In genomic region chr7:127391591-127392181, GRCh38 we compare ENCODE assay signal across 8 cellular contexts. TPM values are rescaled to one million over a fixed set of nuclear protein-coding genes. Genes with fewer than 3 reads are reported as not detected.
DNase-seq lines count a peak whose midpoint lies in the region; ATAC-seq and TF ChIP-seq lines count a peak whose summit lies in the region.

No MANE protein-coding gene starts in this region.

- peak; percentile 50 for DNase-seq in EH (ENCODE audit: low read depth)
- peak; percentile 45 to 54 for DNase-seq in activated CD4-positive, alpha-beta T cell treated with anti-CD3 and anti-CD28 coated beads for 4 hours
- peak in 2 of 10 donors; percentile 7 to 31 for DNase-seq in dorsolateral prefrontal cortex
- peak; percentile 44 to 45 for DNase-seq in lung microvascular endothelial cell (ENCODE audit: low read depth in 2 of 2)
- peak; percentile 38 to 77 for DNase-seq in stimulated activated effector memory CD8-positive, alpha-beta T cell treated with anti-CD3 and anti-CD28 coated beads, Interleukin-12 subunit alpha, Interleukin-12 subunit beta, amount 100 ng/mL, for 72 hours (ENCODE audit: low spot score in 2 of 2)
- DNase-seq in NCI-H510A (lab: John Stamatoyannopoulos, UW) = no peak

- H3K27me3 ChIP-seq in HUES48 (ENCODE audit: control insufficient read depth, insufficient read depth, low read length) = peaks cover 52% of the 10 kb centered on the region
- no peaks in the 10 kb centered on the region for H3K27me3 ChIP-seq in dorsolateral prefrontal cortex

- peaks cover 67% of the 10 kb centered on the region for H3K36me3 Mint-ChIP-seq in stimulated activated effector memory CD8-positive, alpha-beta T cell treated with anti-CD3 and anti-CD28 coated beads, Interleukin-12 subunit alpha, Interleukin-12 subunit beta, amount 100 ng/mL, for 72 hours

- H3K4me3 ChIP-seq in HUES48 (ENCODE audit: low read depth, low read length) = peak overlapping the region; percentile 93
- peak overlapping the region; percentile 61 to 100 (median 96) for H3K4me3 ChIP-seq in dorsolateral prefrontal cortex

- ATAC-seq in GM21367 (IDR thresholded peaks at IDR 0.05; ENCODE audit: unreplicated experiment) = peak; percentile 42
- peak; percentile 61 for ATAC-seq in stimulated activated effector memory CD8-positive, alpha-beta T cell treated with anti-CD3 and anti-CD28 coated beads, Interleukin-12 subunit alpha, Interleukin-12 subunit beta, amount 100 ng/mL, for 72 hours

- peak overlapping the region; percentile 97 for H3K27ac Mint-ChIP-seq in stimulated activated effector memory CD8-positive, alpha-beta T cell treated with anti-CD3 and anti-CD28 coated beads, Interleukin-12 subunit alpha, Interleukin-12 subunit beta, amount 100 ng/mL, for 72 hours

- H3K27ac ChIP-seq in HUES48 (ENCODE audit: low read depth, low read length) (peak overlapping the region; percentile 5), dorsolateral prefrontal cortex (peak overlapping the region in 51 of 59 donors; percentile 53 to 97 (median 92))

- no peaks in the 10 kb centered on the region for H3K9me3 ChIP-seq in HUES48 (ENCODE audit: control insufficient read depth, insufficient read depth, low read length)

- TF ChIP-seq CTCF in dorsolateral prefrontal cortex (IDR thresholded peaks at IDR 0.05 in 54 of 56, conservative IDR thresholded peaks at IDR 0.05 in 2 of 56; ENCODE audit: low read depth in 1 of 56, partially characterized antibody in 56 of 56) = no peak

- intact Hi-C loops in dorsolateral prefrontal cortex (cut with DNase I) = loop anchor here (2.0 to 10.0 kb wide), 5 partner anchors 44 to 201 kb away; partner anchors contain the start of genes GRM8 (in 2 of the 2), ARF5 (in 1 of the 2), FSCN3 (in 1 of the 2) and GCC1 (in 1 of the 2)

- H3K36me3 ChIP-seq in HUES48 (ENCODE audit: control insufficient read depth, insufficient read depth, low read length) = 0 out of 2 replicates have a peak, but pooled peaks cover 3% of the 10 kb centered on the region

- H3K9ac ChIP-seq in HUES48 (ENCODE audit: low read depth, low read length) = 0 out of 2 replicates have a peak overlapping the region, but pooled peaks have one; percentile 0

- no peaks in the 10 kb centered on the region for H3K9me3 Mint-ChIP-seq in stimulated activated effector memory CD8-positive, alpha-beta T cell treated with anti-CD3 and anti-CD28 coated beads, Interleukin-12 subunit alpha, Interleukin-12 subunit beta, amount 100 ng/mL, for 72 hours

- H3K4me1 ChIP-seq in HUES48 (ENCODE audit: control insufficient read depth, insufficient read depth, low read length) = peaks cover 8% of the 10 kb centered on the region

- peak overlapping the region; percentile 91 for H3K4me3 Mint-ChIP-seq in stimulated activated effector memory CD8-positive, alpha-beta T cell treated with anti-CD3 and anti-CD28 coated beads, Interleukin-12 subunit alpha, Interleukin-12 subunit beta, amount 100 ng/mL, for 72 hours

- H3K4me1 Mint-ChIP-seq in stimulated activated effector memory CD8-positive, alpha-beta T cell treated with anti-CD3 and anti-CD28 coated beads, Interleukin-12 subunit alpha, Interleukin-12 subunit beta, amount 100 ng/mL, for 72 hours = peaks cover 49% of the 10 kb centered on the region

RNA-seq across cellular contexts. Expression of gene ZNF800, which starts 0.8 kb away (rescaled TPM):
- 10 to 100 TPM; 34.6 to 62.9 (median 48.6) TPM for total RNA-seq in dorsolateral prefrontal cortex
- 5.4 and 9.9 TPM in 2 replicates for total RNA-seq in lung microvascular endothelial cell
